ENCODE assay signal across 29 cellular contexts in genomic region chrX:54977387-54977786, GRCh38. TPM values are rescaled to one million over a fixed set of nuclear protein-coding genes. Genes with fewer than 3 reads are reported as not detected.
"Had no signal": no experiment of that assay in that cellular context is flagged by ENCODE, and none has a peak within 500 bp of the region (broad histone marks: within the 10 kb centered on the region; RNA-seq: fewer than 3 reads in every experiment).

No MANE protein-coding gene starts in this region.

- H3K27ac ChIP-seq: colonic mucosa, epithelial cell of prostate, esophagus squamous epithelium, gastroesophageal sphincter, heart left ventricle, hepatocyte, left lung, lower lobe of right lung had no signal

- H3K4me1 ChIP-seq: colonic mucosa, esophagus squamous epithelium, gastroesophageal sphincter, heart left ventricle, left lung, lower lobe of right lung had no signal

- ATAC-seq: effector memory CD8-positive, alpha-beta T cell; esophagus mucosa; gastroesophageal sphincter; heart left ventricle; left cardiac atrium; left lung; left ventricle myocardium superior; lower lobe of right lung; naive thymus-derived CD4-positive, alpha-beta T cell had no signal

- H3K9me3 ChIP-seq: colonic mucosa, esophagus squamous epithelium, gastroesophageal sphincter, heart left ventricle, left lung, lower lobe of right lung had no signal

- H3K4me3 ChIP-seq: colonic mucosa, esophagus squamous epithelium, gastroesophageal sphincter, heart left ventricle, hepatocyte, left lung, lower lobe of right lung had no signal

- FAIRE-seq: endometrium had no signal

- DNase-seq: colonic mucosa; cortex of kidney; effector CD8-positive, alpha-beta T cell; effector memory CD8-positive, alpha-beta T cell; endodermal cell; erythroblast; esophagus squamous epithelium; foreskin fibroblast; foreskin melanocyte; heart left ventricle; hypothalamus; islet precursor cell; left cardiac atrium; left lung; left ventricle myocardium superior; lower lobe of right lung; mesendoderm; midbrain; naive thymus-derived CD4-positive, alpha-beta T cell had no signal

- H3K36me3 ChIP-seq: colonic mucosa, esophagus squamous epithelium, gastroesophageal sphincter, heart left ventricle, left lung, lower lobe of right lung had no signal

- H3K27me3 ChIP-seq: colonic mucosa, esophagus squamous epithelium, gastroesophageal sphincter, hepatocyte had no signal

RNA-seq across cellular contexts. Expression of gene PFKFB1, which starts 16.6 kb away (rescaled TPM):
- total RNA-seq: esophagus squamous epithelium, kidney epithelial cell, lung microvascular endothelial cell had no signal

RNA-seq across cellular contexts. Expression of gene ALAS2, which starts 53.4 kb away (rescaled TPM):
- total RNA-seq: chondrocyte, dermis microvascular lymphatic vessel endothelial cell, esophagus mucosa, esophagus squamous epithelium, hepatocyte, kidney epithelial cell, left ventricle myocardium superior, lower leg skin, lung microvascular endothelial cell had no signal
- polyA plus RNA-seq: hepatocyte; naive thymus-derived CD4-positive, alpha-beta T cell had no signal
